8 cellular contexts compared by ENCODE assay signal in genomic region chr17:78144736-78145641, GRCh38. TPM values are rescaled to one million over a fixed set of nuclear protein-coding genes. Genes with fewer than 3 reads are reported as not detected.
DNase-seq lines count a peak whose midpoint lies in the region; TF ChIP-seq lines count a peak whose summit lies in the region.
"Had no signal": no experiment of that assay in that cellular context is flagged by ENCODE, and none has a peak within 500 bp of the region (broad histone marks: within the 10 kb centered on the region; RNA-seq: fewer than 3 reads in every experiment).

No MANE protein-coding gene starts in this region.

- intact Hi-C loops in esophagus muscularis mucosa (cut with DNase I) = no loop called here

- peak; percentile 48 for TF ChIP-seq CTCF in LNCaP clone FGC (IDR thresholded peaks at IDR 0.05; ENCODE audit: control insufficient read depth, extremely low read depth, insufficient read depth)
- TF ChIP-seq CTCF in esophagus muscularis mucosa (IDR thresholded peaks at IDR 0.05) = no peak

- WGBS in esophagus muscularis mucosa = 62% methylated on average over 11 of the region's 18 CpGs

- H3K4me1 ChIP-seq in esophagus muscularis mucosa = peaks cover 34 to 61% (median 52%) of the 10 kb centered on the region in 4 donors

- no peak overlapping the region for H3K4me3 ChIP-seq in LNCaP clone FGC (ENCODE audit: low read depth, low read length)
- H3K4me3 ChIP-seq in esophagus muscularis mucosa = peak overlapping the region in 1 of 4 donors; percentile 2

- no peaks in the 10 kb centered on the region for H3K9me3 ChIP-seq in esophagus muscularis mucosa

- H3K27me3 ChIP-seq in esophagus muscularis mucosa = no peaks in the 10 kb centered on the region

- no peaks in the 10 kb centered on the region for H3K36me3 ChIP-seq in esophagus muscularis mucosa

- DNase-seq in LNCaP clone FGC (ENCODE audit: low read depth) (peak; percentile 91), esophagus muscularis mucosa (ENCODE audit: extremely low spot score) (no peak), renal cortical epithelial cell (ENCODE audit: low read depth) (peak; percentile 58), NCI-H1436 (lab: John Stamatoyannopoulos, UW) (no peak), COLO668 (lab: John Stamatoyannopoulos, UW; ENCODE audit: unreplicated experiment) (no peak), NCI-H146 (lab: John Stamatoyannopoulos, UW) (no peak)
- DNase-seq: effector memory CD8-positive, alpha-beta T cell had no signal

- no peak for TF ChIP-seq EP300 in esophagus muscularis mucosa (IDR thresholded peaks at IDR 0.05)

- TF ChIP-seq POLR2A in esophagus muscularis mucosa (IDR thresholded peaks at IDR 0.05; ENCODE audit: low read depth) = no peak

- peak overlapping the region; percentile 42 to 70 (median 57) for H3K27ac ChIP-seq in esophagus muscularis mucosa (replicated peaks in 1 of 4)

RNA-seq across cellular contexts. Expression of gene C17orf99, which starts 1.2 kb away (rescaled TPM):
- total RNA-seq in esophagus muscularis mucosa = not detected
- not detected in 2 replicates for total RNA-seq in renal cortical epithelial cell
- total RNA-seq: IMR-90 had no signal

RNA-seq across cellular contexts. Expression of gene TMC8, which starts 14.4 kb away (rescaled TPM):
- total RNA-seq in esophagus muscularis mucosa (1 to 10 TPM; 1.3 to 5.3 (median 2.3) TPM), renal cortical epithelial cell (0.05 TPM in 1 of 2 replicates, not detected in the other)
- total RNA-seq: IMR-90 had no signal

RNA-seq across cellular contexts. Expression of gene TMC6, which starts 16.4 kb away (rescaled TPM):
- total RNA-seq in esophagus muscularis mucosa = 10 to 100 TPM; 14.4 to 21.4 (median 18.5) TPM
- total RNA-seq in renal cortical epithelial cell = 17.3 and 61.5 TPM in 2 replicates
- total RNA-seq: IMR-90 had no signal

RNA-seq across cellular contexts. Expression of gene SYNGR2, which starts 23.4 kb away (rescaled TPM):
- 100 to 1,000 TPM in 2 of 4 donors, 10 to 100 TPM in 2; 63.1 to 164 (median 124) TPM for total RNA-seq in esophagus muscularis mucosa
- total RNA-seq in renal cortical epithelial cell = 47.6 and 77.7 TPM in 2 replicates

RNA-seq across cellular contexts. Expression of gene TK1, which starts 41.9 kb away (rescaled TPM):
- total RNA-seq in esophagus muscularis mucosa = 10 to 100 TPM in 2 of 4 donors, 1 to 10 TPM in 2; 7.9 to 22.1 (median 14.5) TPM
- 4.3 and 54.5 TPM in 2 replicates for total RNA-seq in renal cortical epithelial cell

Comparison
In these comparisons a context has a peak if more than half of its experiments do, and no peak if none do; other contexts are left out.
1. DNase-seq: peak in LNCaP clone FGC (single experiment) and renal cortical epithelial cell (single experiment); none in esophagus muscularis mucosa (single experiment), NCI-H1436 (single experiment), COLO668 (single experiment) and NCI-H146 (single experiment).